8 cellular contexts compared by ENCODE assay signal in the genomic region with DNA sequence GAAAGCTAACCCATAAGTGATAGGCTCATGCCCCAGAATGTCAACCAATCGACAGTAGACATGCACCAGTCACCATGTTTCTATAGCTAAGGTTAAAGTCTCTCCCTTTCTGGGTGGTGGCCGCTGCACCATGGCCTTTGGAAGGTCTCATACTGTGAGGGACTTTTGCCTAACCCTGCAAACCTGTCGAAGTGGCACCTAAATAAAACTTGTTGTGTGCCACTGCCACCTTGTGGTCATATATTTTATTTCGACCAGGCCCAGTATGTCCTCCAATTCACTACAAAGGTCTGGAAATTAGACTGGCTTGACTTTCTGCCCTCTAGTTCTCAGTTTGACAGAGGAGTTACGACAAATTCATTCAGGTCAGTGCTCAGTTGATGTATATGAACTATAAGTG.
DNase-seq lines count a peak whose midpoint lies in the region; ATAC-seq and TF ChIP-seq lines count a peak whose summit lies in the region.

No MANE protein-coding gene starts in this region.

- no peak overlapping the region for H3K4me3 ChIP-seq in endodermal cell (ENCODE audit: low read length)
- no peak overlapping the region for H3K4me3 ChIP-seq in naive thymus-derived CD4-positive, alpha-beta T cell (ENCODE audit: low read length)

- DNase-seq in AG08396 (ENCODE audit: low spot score) (peak; percentile 32), NCI-H1092 (lab: John Stamatoyannopoulos, UW) (peak; percentile 46), endodermal cell (peak; percentile 85), amniotic stem cell (lab: John Stamatoyannopoulos, UW) (no peak)
- DNase-seq in naive thymus-derived CD4-positive, alpha-beta T cell = peak in 7 of 9 donors; percentile 8 to 45 (median 28)

- ATAC-seq in HG02642 (IDR thresholded peaks at IDR 0.05; ENCODE audit: poor library complexity, unreplicated experiment) = peak; percentile 80
- peak; percentile 48 for ATAC-seq in naive thymus-derived CD4-positive, alpha-beta T cell

- peaks cover 22% of the 10 kb centered on the region for H3K27me3 Mint-ChIP-seq in endodermal cell (ENCODE audit: insufficient read depth)
- H3K27me3 Mint-ChIP-seq in naive thymus-derived CD4-positive, alpha-beta T cell = no peaks in the 10 kb centered on the region

- H3K27ac ChIP-seq in VCaP (no peak overlapping the region), endodermal cell (ENCODE audit: low read depth, low read length) (no peak overlapping the region)
- H3K27ac ChIP-seq in naive thymus-derived CD4-positive, alpha-beta T cell (ENCODE audit: low read depth, low read length) = no peak overlapping the region

- POLR2A ChIA-PET in naive thymus-derived CD4-positive, alpha-beta T cell (lab: Charles Lee) = no interaction called here

- no peak overlapping the region for H3K27ac Mint-ChIP-seq in endodermal cell
- H3K27ac Mint-ChIP-seq in naive thymus-derived CD4-positive, alpha-beta T cell = peak overlapping the region in 1 of 9 donors; percentile 29

- no peaks in the 10 kb centered on the region for H3K4me1 Mint-ChIP-seq in endodermal cell
- no peaks in the 10 kb centered on the region for H3K4me1 Mint-ChIP-seq in naive thymus-derived CD4-positive, alpha-beta T cell

- H3K9me3 ChIP-seq in endodermal cell (ENCODE audit: control insufficient read depth, low read length) = peaks cover 4% of the 10 kb centered on the region
- no peaks in the 10 kb centered on the region for H3K9me3 ChIP-seq in naive thymus-derived CD4-positive, alpha-beta T cell (ENCODE audit: control insufficient read depth in 2 of 3, low read length in 3 of 3)

- no peaks in the 10 kb centered on the region for H3K27me3 ChIP-seq in endodermal cell (ENCODE audit: control insufficient read depth, insufficient read depth, low read length, poor library complexity, severe bottlenecking)
- no peaks in the 10 kb centered on the region for H3K27me3 ChIP-seq in naive thymus-derived CD4-positive, alpha-beta T cell (ENCODE audit: control insufficient read depth in 2 of 2, insufficient read depth in 2 of 2, low read length in 2 of 2)

- H3K4me3 Mint-ChIP-seq in endodermal cell = no peak overlapping the region
- H3K4me3 Mint-ChIP-seq in naive thymus-derived CD4-positive, alpha-beta T cell = no peak overlapping the region

- H3K9ac ChIP-seq in endodermal cell (ENCODE audit: extremely low read depth, low read length, poor library complexity, severe bottlenecking) = no peak overlapping the region

- CTCF ChIA-PET in naive thymus-derived CD4-positive, alpha-beta T cell (lab: Charles Lee) = interaction anchor here (1.0 kb wide), 1 partner anchor 42 kb away, joined by 3 read pairs; no protein-coding TSS in a partner anchor

- intact Hi-C loops in naive thymus-derived CD4-positive, alpha-beta T cell (cut with micrococcal nuclease) = loop anchor here in 1 of 2 donors (2.0 kb wide), 1 partner anchor 41 kb away; no protein-coding TSS in a partner anchor

- H3K9me3 Mint-ChIP-seq in endodermal cell = peaks cover 30% of the 10 kb centered on the region
- peaks cover 0 to 1% (median 0%) of the 10 kb centered on the region in 11 donors for H3K9me3 Mint-ChIP-seq in naive thymus-derived CD4-positive, alpha-beta T cell

- 20 to 31% methylated on average over 1 to 5 of the region's 5 CpGs for WGBS in endodermal cell (ENCODE audit: insufficient coverage in 1 of 2, insufficient read length in 1 of 2), 2 experiments

- H3K4me1 ChIP-seq in endodermal cell (ENCODE audit: control insufficient read depth, insufficient read depth, low read length) = no peaks in the 10 kb centered on the region
- no peaks in the 10 kb centered on the region for H3K4me1 ChIP-seq in naive thymus-derived CD4-positive, alpha-beta T cell (ENCODE audit: control insufficient read depth in 2 of 2, insufficient read depth in 2 of 2, low read length in 2 of 2)

- peaks cover 6% of the 10 kb centered on the region for H3K36me3 Mint-ChIP-seq in endodermal cell (ENCODE audit: low read depth)
- no peaks in the 10 kb centered on the region for H3K36me3 Mint-ChIP-seq in naive thymus-derived CD4-positive, alpha-beta T cell

- no peaks in the 10 kb centered on the region for H3K36me3 ChIP-seq in endodermal cell (ENCODE audit: control insufficient read depth, insufficient read depth, low read length)
- H3K36me3 ChIP-seq in naive thymus-derived CD4-positive, alpha-beta T cell (ENCODE audit: control insufficient read depth in 2 of 3, insufficient read depth in 3 of 3, low read length in 3 of 3) = no peaks in the 10 kb centered on the region

- TF ChIP-seq CTCF in GM12874 (IDR thresholded peaks at IDR 0.05; ENCODE audit: insufficient read depth, low read depth, low read length) = peak; percentile 30; the same call in 1 of the 2 replicates
- peak; percentile 66 for TF ChIP-seq CTCF in VCaP (conservative IDR thresholded peaks at IDR 0.05)
- peak; percentile 85 for TF ChIP-seq CTCF in endodermal cell (conservative IDR thresholded peaks at IDR 0.05)

Comparison
In these comparisons a context has a peak if more than half of its experiments do, and no peak if none do; other contexts are left out.
1. CTCF ChIP-seq: peak in every context shown above with its lines; median percentile 85 in endodermal cell; 66 in VCaP; 30 in GM12874.